Comparison of ENCODE assay signal across 8 cellular contexts in the genomic region with DNA sequence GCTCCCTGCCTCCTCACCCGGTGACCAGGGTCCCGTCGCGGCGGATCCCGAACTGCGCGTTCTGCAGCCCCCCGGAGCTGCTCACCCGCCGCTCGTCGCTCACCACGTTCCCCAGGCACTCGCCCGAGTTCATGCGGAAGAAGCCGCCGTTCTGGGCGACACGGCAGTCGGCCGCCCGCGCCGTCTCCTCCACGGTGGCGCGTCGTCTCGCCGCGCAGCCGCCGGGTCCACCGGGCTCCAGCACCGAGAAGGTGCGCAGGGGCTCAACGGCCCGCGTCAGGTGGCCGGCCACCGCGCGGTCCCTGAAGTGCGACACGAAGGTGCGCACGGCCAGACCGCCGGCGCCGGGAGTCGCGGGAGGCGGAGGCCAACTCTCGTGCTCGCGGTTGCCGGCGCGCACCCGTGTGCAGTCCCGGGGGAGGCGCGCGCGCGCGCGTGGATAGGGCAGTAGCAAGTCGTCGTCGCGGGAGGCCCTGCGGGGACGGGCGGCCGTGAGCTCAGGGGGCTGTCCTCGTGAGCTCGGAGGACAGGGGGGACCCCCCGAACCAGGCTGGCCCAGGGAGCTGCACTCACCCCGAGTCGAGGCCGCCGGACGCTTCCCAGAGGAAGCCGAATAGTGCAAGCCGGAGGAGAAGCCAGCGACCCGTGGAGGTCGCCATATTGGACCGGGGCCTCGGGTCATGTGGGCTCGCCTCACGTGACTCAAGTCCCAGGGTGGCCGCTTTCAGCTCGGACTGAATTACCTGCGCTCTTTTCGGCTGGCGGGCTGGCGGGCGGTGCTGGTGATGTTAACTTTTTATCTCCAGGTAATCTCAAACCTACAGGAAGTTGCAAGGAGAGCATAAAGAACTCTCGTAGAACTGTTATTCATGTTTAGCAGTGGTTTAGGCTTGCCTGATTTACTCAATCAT. TPM values are rescaled to one million over a fixed set of nuclear protein-coding genes. Genes with fewer than 3 reads are reported as not detected.
DNase-seq lines count a peak whose midpoint lies in the region; ATAC-seq, FAIRE-seq and TF ChIP-seq lines count a peak whose summit lies in the region.

A gene with protein sequence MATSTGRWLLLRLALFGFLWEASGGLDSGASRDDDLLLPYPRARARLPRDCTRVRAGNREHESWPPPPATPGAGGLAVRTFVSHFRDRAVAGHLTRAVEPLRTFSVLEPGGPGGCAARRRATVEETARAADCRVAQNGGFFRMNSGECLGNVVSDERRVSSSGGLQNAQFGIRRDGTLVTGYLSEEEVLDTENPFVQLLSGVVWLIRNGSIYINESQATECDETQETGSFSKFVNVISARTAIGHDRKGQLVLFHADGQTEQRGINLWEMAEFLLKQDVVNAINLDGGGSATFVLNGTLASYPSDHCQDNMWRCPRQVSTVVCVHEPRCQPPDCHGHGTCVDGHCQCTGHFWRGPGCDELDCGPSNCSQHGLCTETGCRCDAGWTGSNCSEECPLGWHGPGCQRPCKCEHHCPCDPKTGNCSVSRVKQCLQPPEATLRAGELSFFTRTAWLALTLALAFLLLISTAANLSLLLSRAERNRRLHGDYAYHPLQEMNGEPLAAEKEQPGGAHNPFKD (minus strand): TSS at position 680 of the 911 bp plus-strand sequence. CDS start 21 bp downstream, at position 659.

- H3K27me3 ChIP-seq in pancreas (no peaks in the 10 kb centered on the region), thymus (ENCODE audit: control insufficient read depth, insufficient read depth) (no peaks in the 10 kb centered on the region)

- no peak for FAIRE-seq in pancreas (lab: Jason Lieb, UNC)

- H3K4me3 ChIP-seq in GM08714 (ENCODE audit: low read length) (peak within 1 kb of the TSS; percentile 90), HFF-Myc (replicated peaks; ENCODE audit: low read depth, low read length) (peak within 1 kb of the TSS; percentile 74), NB4 (ENCODE audit: low read depth, low read length) (peak within 1 kb of the TSS; percentile 80), pancreas (peak within 1 kb of the TSS; percentile 74 to 97 (median 92)), thymus (ENCODE audit: low read length) (peak within 1 kb of the TSS; percentile 90)

- no peak for DNase-seq in HFF-Myc (ENCODE audit: extremely low read depth, low read depth)
- peak; percentile 84 for DNase-seq in NB4 (ENCODE audit: low read depth)
- peak; percentile 80 for DNase-seq in SW480 (ENCODE audit: low spot score)
- DNase-seq in activated naive CD8-positive, alpha-beta T cell treated with anti-CD3 and anti-CD28 coated beads, Interleukin-2, amount 50 U/mL, for 16 hours (ENCODE audit: low read depth, low spot score), result peak; percentile 63
- peak; percentile 94 for DNase-seq in Right ventricle myocardium superior
- DNase-seq in pancreas, result peak; percentile 81 to 94 (median 88)

- TF ChIP-seq CTCF in HFF-Myc (IDR thresholded peaks at IDR 0.05; ENCODE audit: low read depth, low read length, missing control alignments) (no peak), NB4 (IDR thresholded peaks at IDR 0.05; ENCODE audit: low read depth, low read length) (no peak), pancreas (IDR thresholded peaks at IDR 0.05) (no peak)

- H3K27ac ChIP-seq in pancreas (peak within 1 kb of the TSS; percentile 9 to 88 (median 56)), thymus (ENCODE audit: low read depth) (peak within 1 kb of the TSS; percentile 42)

- intact Hi-C loops in Right ventricle myocardium superior (cut with DNase I), result no loop called here
- intact Hi-C loops in pancreas (cut with DNase I), result no loop called here

- H3K4me1 ChIP-seq in pancreas (peaks cover 14 to 31% (median 21%) of the 10 kb centered on the region in 3 donors), thymus (ENCODE audit: control insufficient read depth, insufficient read depth, low read length) (peaks cover 14% of the 10 kb centered on the region)

- TF ChIP-seq POLR2A in NB4 (IDR thresholded peaks at IDR 0.05; ENCODE audit: extremely low read depth, insufficient read length), result no peak

- ATAC-seq in Right ventricle myocardium superior (ENCODE audit: poor library complexity) (peak; percentile 97), pancreas (peak; percentile 82 to 90 (median 86))

- WGBS in pancreas, 2 donors, result 0% methylated on average over 90 to 104 of the region's 104 CpGs
- under 1% methylated on average over 104 of the region's 104 CpGs for WGBS in thymus

- H3K9me3 ChIP-seq in pancreas, result no peaks in the 10 kb centered on the region
- H3K9me3 ChIP-seq in thymus (ENCODE audit: control insufficient read depth), result no peaks in the 10 kb centered on the region

- H3K36me3 ChIP-seq in pancreas (no peaks in the 10 kb centered on the region), thymus (ENCODE audit: control insufficient read depth, insufficient read depth) (peaks cover 8% of the 10 kb centered on the region)

RNA-seq across cellular contexts. Expression of the gene that starts here (rescaled TPM):
- total RNA-seq in Right ventricle myocardium superior, result 7.1 TPM
- 1 to 10 TPM; 3.7 to 7.0 (median 6.4) TPM for total RNA-seq in pancreas
- 10 to 100 TPM in 1 of 2 donors, 1 to 10 TPM in 1; 8.3 to 10.0 TPM for polyA plus RNA-seq in pancreas
- 10.3 TPM for polyA plus RNA-seq in thymus
